In the genomic region with DNA sequence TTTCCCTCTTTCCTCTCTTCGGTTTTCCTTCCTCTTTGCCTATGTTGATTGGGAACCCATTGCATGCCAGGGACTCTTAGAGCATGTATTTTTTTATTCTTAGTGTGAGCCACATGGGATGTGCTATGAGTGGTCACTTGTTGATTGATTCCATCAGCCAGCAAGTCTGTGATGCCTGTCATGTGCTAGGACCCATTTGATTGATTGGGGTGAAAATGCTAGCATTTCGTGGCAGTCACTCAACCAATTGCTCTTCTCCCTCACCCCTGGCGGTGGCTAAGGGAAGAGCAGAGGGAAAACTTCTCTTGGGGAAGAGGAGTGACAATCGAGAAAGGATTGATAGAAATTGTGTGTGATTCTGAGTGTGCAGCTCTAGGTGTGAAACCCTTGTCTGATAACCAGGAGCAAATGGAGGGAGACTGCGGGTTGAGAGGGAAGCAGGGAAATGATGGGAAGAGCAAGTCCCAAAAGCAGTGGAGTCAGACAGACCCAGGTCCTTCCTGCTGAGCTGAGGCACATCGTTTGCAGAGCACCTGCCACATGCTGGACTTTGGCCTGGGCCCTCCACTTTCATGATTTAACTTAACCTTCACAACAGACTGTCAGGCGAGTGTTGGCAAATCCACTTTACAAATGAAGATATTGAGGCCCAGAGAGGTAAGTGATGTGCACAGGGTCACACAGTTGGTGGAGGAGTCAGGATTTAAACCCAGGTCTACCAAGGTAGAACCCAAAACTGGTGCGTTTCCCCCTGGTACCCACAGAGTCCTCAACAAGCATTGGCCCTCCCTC, we compare ENCODE assay signal across 1 cellular context.
TF ChIP-seq lines count a peak whose summit lies in the region.

No MANE protein-coding gene starts in this region.

TF ChIP-seq in HepG2, 621 proteins besides CTCF, POLR2A, EP300 and RAD21 (continued from another document):
- TF ChIP-seq BHLHE40 (IDR thresholded peaks at IDR 0.05; ENCODE audit: low read length): peak; percentile 52; the same call in 1 of the 2 replicates
- peak; percentile 33; the same call in 1 of the 2 replicates for TF ChIP-seq MED1 (CRISPR knock-in tag; IDR thresholded peaks at IDR 0.05)
- TF ChIP-seq, protein P1, sequence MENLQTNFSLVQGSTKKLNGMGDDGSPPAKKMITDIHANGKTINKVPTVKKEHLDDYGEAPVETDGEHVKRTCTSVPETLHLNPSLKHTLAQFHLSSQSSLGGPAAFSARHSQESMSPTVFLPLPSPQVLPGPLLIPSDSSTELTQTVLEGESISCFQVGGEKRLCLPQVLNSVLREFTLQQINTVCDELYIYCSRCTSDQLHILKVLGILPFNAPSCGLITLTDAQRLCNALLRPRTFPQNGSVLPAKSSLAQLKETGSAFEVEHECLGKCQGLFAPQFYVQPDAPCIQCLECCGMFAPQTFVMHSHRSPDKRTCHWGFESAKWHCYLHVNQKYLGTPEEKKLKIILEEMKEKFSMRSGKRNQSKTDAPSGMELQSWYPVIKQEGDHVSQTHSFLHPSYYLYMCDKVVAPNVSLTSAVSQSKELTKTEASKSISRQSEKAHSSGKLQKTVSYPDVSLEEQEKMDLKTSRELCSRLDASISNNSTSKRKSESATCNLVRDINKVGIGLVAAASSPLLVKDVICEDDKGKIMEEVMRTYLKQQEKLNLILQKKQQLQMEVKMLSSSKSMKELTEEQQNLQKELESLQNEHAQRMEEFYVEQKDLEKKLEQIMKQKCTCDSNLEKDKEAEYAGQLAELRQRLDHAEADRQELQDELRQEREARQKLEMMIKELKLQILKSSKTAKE (CRISPR knock-in tag; IDR thresholded peaks at IDR 0.05; ENCODE audit: borderline replicate concordance): no peak
- TF ChIP-seq SIN3A (IDR thresholded peaks at IDR 0.05; ENCODE audit: borderline replicate concordance, low read depth, low read length): 0 out of 2 replicates have a peak, but pooled peaks have one; percentile 5
- TF ChIP-seq ZBTB3 (CRISPR knock-in tag; IDR thresholded peaks at IDR 0.05; ENCODE audit: borderline replicate concordance, low read depth): 0 out of 2 replicates have a peak, but pooled peaks have one; percentile 14
- 0 out of 4 replicates have a peak, but pooled peaks of 1 of the 2 experiments have one; percentile 23 for TF ChIP-seq KLF16 (CRISPR knock-in tag; IDR thresholded peaks at IDR 0.05)
- TF ChIP-seq SALL1 (CRISPR knock-in tag; IDR thresholded peaks at IDR 0.05): 0 out of 2 replicates have a peak, but pooled peaks have one; percentile 47
- peak; percentile 21; the same call in 1 of the 2 replicates for TF ChIP-seq ZNF709 (CRISPR knock-in tag; IDR thresholded peaks at IDR 0.05)
- no peak for TF ChIP-seq PATZ1 (CRISPR knock-in tag; IDR thresholded peaks at IDR 0.05)
- no peak for TF ChIP-seq IRF2 (CRISPR knock-in tag; IDR thresholded peaks at IDR 0.05)
- peak; percentile 83 for TF ChIP-seq HNF4A (CRISPR knock-in tag; IDR thresholded peaks at IDR 0.05)
- TF ChIP-seq NFE2L2 (IDR thresholded peaks at IDR 0.05; ENCODE audit: low read length): no peak
- TF ChIP-seq ZNF605 (CRISPR knock-in tag; IDR thresholded peaks at IDR 0.05): 0 out of 2 replicates have a peak, but pooled peaks have one; percentile 62
- no peak for TF ChIP-seq ZNF784 (CRISPR knock-in tag; IDR thresholded peaks at IDR 0.05; ENCODE audit: borderline replicate concordance)
- TF ChIP-seq AKAP8 (CRISPR knock-in tag; IDR thresholded peaks at IDR 0.05): no peak
- TF ChIP-seq KDM1A (CRISPR knock-in tag; IDR thresholded peaks at IDR 0.05): peak; percentile 65; the same call in 1 of the 2 replicates
- 0 out of 2 replicates have a peak, but pooled peaks have one; percentile 39 for TF ChIP-seq ZMYM2 (CRISPR knock-in tag; IDR thresholded peaks at IDR 0.05)
- peak; percentile 67; the same call in 1 of the 2 replicates for TF ChIP-seq ZMYM3 (CRISPR knock-in tag; IDR thresholded peaks at IDR 0.05)
- no peak for TF ChIP-seq SOX6 (IDR thresholded peaks at IDR 0.05)
- 0 out of 2 replicates have a peak, but pooled peaks have one; percentile 28 for TF ChIP-seq SOX6 (CRISPR knock-in tag; IDR thresholded peaks at IDR 0.05)
- peak; percentile 89 for TF ChIP-seq ZNF768 (CRISPR knock-in tag; IDR thresholded peaks at IDR 0.05)
- no peak for TF ChIP-seq CREB1 (IDR thresholded peaks at IDR 0.05)
- no peak for TF ChIP-seq CREB1 (CRISPR knock-in tag; IDR thresholded peaks at IDR 0.05)
- no peak for TF ChIP-seq WIZ (CRISPR knock-in tag; IDR thresholded peaks at IDR 0.05)
